8 cellular contexts compared by ENCODE assay signal in genomic region chr18:9137168-9138066, GRCh38. TPM values are rescaled to one million over a fixed set of nuclear protein-coding genes. Genes with fewer than 3 reads are reported as not detected.
DNase-seq lines count a peak whose midpoint lies in the region; ATAC-seq, FAIRE-seq and TF ChIP-seq lines count a peak whose summit lies in the region.

No MANE protein-coding gene starts in this region.

- FAIRE-seq in urothelium cell line (lab: Jason Lieb, UNC), result peak; percentile 46

- H3K9me3 ChIP-seq in MG63 (no peaks in the 10 kb centered on the region), adipocyte (ENCODE audit: control insufficient read depth, low read length) (no peaks in the 10 kb centered on the region), heart left ventricle (no peaks in the 10 kb centered on the region)

- H3K36me3 ChIP-seq in MG63 (peaks cover 28% of the 10 kb centered on the region), adipocyte (ENCODE audit: control insufficient read depth, insufficient read depth, low read length, severe bottlenecking) (peaks cover 23% of the 10 kb centered on the region), heart left ventricle (peaks cover 0 to 30% (median 27%) of the 10 kb centered on the region in 9 donors)

- ATAC-seq in heart left ventricle, result peak; percentile 1 to 40 (median 28)

- H3K27ac Mint-ChIP-seq in progenitor cell of endocrine pancreas, result peak overlapping the region; percentile 95

- TF ChIP-seq POLR2A in heart left ventricle (IDR thresholded peaks at IDR 0.05), result no peak

- H3K27me3 ChIP-seq in MG63, result no peaks in the 10 kb centered on the region
- H3K27me3 ChIP-seq in adipocyte (replicated peaks; ENCODE audit: control insufficient read depth, insufficient read depth, low read length), result no peaks in the 10 kb centered on the region
- H3K27me3 ChIP-seq in heart left ventricle, result no peaks in the 10 kb centered on the region

- DNase-seq in HCEC 1CT (peak; percentile 89), MG63 (peak; percentile 74), SKM-1 treated with dmso at 0.1 percent for 144 hours (lab: John Stamatoyannopoulos, UW; ENCODE audit: unreplicated experiment) (peak; percentile 58), adipocyte (ENCODE audit: low read depth) (peak; percentile 91), heart left ventricle (peak; percentile 70 to 85 (median 74)), progenitor cell of endocrine pancreas (ENCODE audit: low spot score, unreplicated experiment) (peak; percentile 45), urothelium cell line (ENCODE audit: low spot score) (peak; percentile 92)

- no peaks in the 10 kb centered on the region for H3K9me3 Mint-ChIP-seq in progenitor cell of endocrine pancreas (ENCODE audit: low read depth)

- TF ChIP-seq CTCF in heart left ventricle (IDR thresholded peaks at IDR 0.05) (no peak), progenitor cell of endocrine pancreas (IDR thresholded peaks at IDR 0.05; ENCODE audit: unreplicated experiment) (no peak)

- peak overlapping the region; percentile 97 to 99 (median 98) for H3K27ac ChIP-seq in heart left ventricle

- H3K36me3 Mint-ChIP-seq in progenitor cell of endocrine pancreas (ENCODE audit: insufficient read depth), result peaks cover 3% of the 10 kb centered on the region

- H3K4me3 Mint-ChIP-seq in progenitor cell of endocrine pancreas (ENCODE audit: low read depth), result peak overlapping the region; percentile 90

- H3K4me1 Mint-ChIP-seq in progenitor cell of endocrine pancreas (ENCODE audit: low read depth), result peaks cover 32% of the 10 kb centered on the region

- WGBS in heart left ventricle, 4 donors, result 0 to 3% (median 1%) methylated on average over 21 to 95 of the region's 95 CpGs

- peaks cover 41% of the 10 kb centered on the region for H3K4me1 ChIP-seq in adipocyte (ENCODE audit: control insufficient read depth, insufficient read depth, low read length)
- peaks cover 6 to 69% (median 52%) of the 10 kb centered on the region in 12 donors for H3K4me1 ChIP-seq in heart left ventricle

- peak overlapping the region; percentile 99 for H3K9ac ChIP-seq in adipocyte (ENCODE audit: low read length)

- intact Hi-C loops in heart left ventricle (cut with DNase I), result loop anchor here (1.0 to 5.0 kb wide), 5 partner anchors 35 to 335 kb away; partner anchors contain the start of genes NDUFV2 (in 10 of the 10) and TWSG1 (in 1 of the 10)

- H3K27me3 Mint-ChIP-seq in progenitor cell of endocrine pancreas, result no peaks in the 10 kb centered on the region

- H3K4me3 ChIP-seq in GM08714 (ENCODE audit: low read length) (peak overlapping the region; percentile 100), MG63 (peak overlapping the region; percentile 99), adipocyte (ENCODE audit: low read length) (peak overlapping the region; percentile 100), heart left ventricle (peak overlapping the region; percentile 62 to 96 (median 82))

RNA-seq across cellular contexts. Expression of gene ANKRD12, which starts 0.8 kb away (rescaled TPM):
- 7.8 and 9.6 TPM in 2 replicates for total RNA-seq in MG63 (2014; rRNA removed; shearing (Covaris generic); ENCODE audit: low replicate concordance)
- total RNA-seq in heart left ventricle, result 10 to 100 TPM; 18.6 to 70.9 (median 53.8) TPM
- 10 to 100 TPM in 1 of 2 donors, 1 to 10 TPM in 1; 7.7 to 20.9 TPM for polyA plus RNA-seq in heart left ventricle
- total RNA-seq in progenitor cell of endocrine pancreas, result 45.7 and 53.3 TPM in 2 replicates

RNA-seq across cellular contexts. Expression of gene NDUFV2, which starts 34.9 kb away (rescaled TPM):
- total RNA-seq in MG63 (2014; rRNA removed; shearing (Covaris generic); ENCODE audit: low replicate concordance), result 265 and 311 TPM in 2 replicates
- 100 to 1,000 TPM; 236 to 469 (median 407) TPM for total RNA-seq in heart left ventricle
- 1,000 to 10,000 TPM in 1 of 2 donors, 100 to 1,000 TPM in 1; 478 to 1,311 TPM for polyA plus RNA-seq in heart left ventricle
- 119 and 124 TPM in 2 replicates for total RNA-seq in progenitor cell of endocrine pancreas

Comparison
In these comparisons a context has a peak if more than half of its experiments do, and no peak if none do; other contexts are left out.
1. Peak in every context shown above with its lines: DNase-seq, ATAC-seq, H3K4me3 ChIP-seq and H3K27ac ChIP-seq.